ENCODE assay signal across 27 cellular contexts in the genomic region with DNA sequence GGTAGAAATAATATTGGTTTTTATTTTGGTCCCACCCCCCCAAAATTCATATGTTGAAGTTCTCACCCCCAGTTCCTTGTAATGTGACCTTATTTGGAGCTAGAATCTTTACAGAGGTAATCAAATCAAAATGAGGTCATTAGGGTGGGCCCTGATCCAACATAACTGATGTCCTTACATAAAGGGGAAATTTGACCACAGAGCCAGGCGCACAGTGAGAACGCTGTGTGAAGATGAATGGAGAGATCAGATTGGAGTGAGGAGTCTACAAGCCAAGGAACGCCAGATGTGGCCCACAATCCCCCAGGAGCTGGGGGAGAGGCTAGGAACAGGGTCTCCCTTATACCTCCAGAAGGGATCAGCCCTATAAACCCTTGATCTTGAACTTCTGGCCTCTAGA.
DNase-seq lines count a peak whose midpoint lies in the region; ATAC-seq and TF ChIP-seq lines count a peak whose summit lies in the region.
"Had no signal": no experiment of that assay in that cellular context is flagged by ENCODE, and none has a peak within 500 bp of the region (broad histone marks: within the 10 kb centered on the region; RNA-seq: fewer than 3 reads in every experiment).

No MANE protein-coding gene starts in this region.

- CTCF ChIA-PET in HEK293 (lab: Yijun Ruan, JAX): no interaction called here

- H3K36me3 ChIP-seq in HEK293 (ENCODE audit: control insufficient read depth in 2 of 2, insufficient read depth in 1 of 2, low read length in 2 of 2): no peaks in the 10 kb centered on the region
- no peaks in the 10 kb centered on the region for H3K36me3 ChIP-seq in muscle layer of colon (ENCODE audit: insufficient read depth, low read length)
- H3K36me3 ChIP-seq: esophagus squamous epithelium, gastrocnemius medialis, ovary, Peyer's patch had no signal

- no peak overlapping the region for H3K4me3 ChIP-seq in HEK293 (ENCODE audit: low read depth, low read length)
- no peak overlapping the region for H3K4me3 ChIP-seq in muscle layer of colon (ENCODE audit: low read depth in 1 of 2, low read length in 2 of 2)
- H3K4me3 ChIP-seq: body of pancreas, esophagus squamous epithelium, gastrocnemius medialis, hepatocyte, ovary, Peyer's patch, skin epidermis had no signal

- no peak for ATAC-seq in HG02678 (IDR thresholded peaks at IDR 0.05; ENCODE audit: unreplicated experiment)
- ATAC-seq: left colon had no signal

- TF ChIP-seq CTCF in HEK293 (tag by site-specific recombination; IDR thresholded peaks at IDR 0.05): no peak

- H3K9me3 ChIP-seq in HEK293 (ENCODE audit: control insufficient read depth, insufficient read depth, low read depth, low read length): no peaks in the 10 kb centered on the region
- H3K9me3 ChIP-seq in muscle layer of colon (ENCODE audit: low read length): no peaks in the 10 kb centered on the region
- H3K9me3 ChIP-seq: body of pancreas, esophagus squamous epithelium, gastrocnemius medialis, ovary, Peyer's patch had no signal

- H3K27ac ChIP-seq in HEK293 (ENCODE audit: extremely low read depth, low read depth, low read length): no peak overlapping the region
- peak overlapping the region; percentile 84 for H3K27ac ChIP-seq in muscle layer of colon (ENCODE audit: low read depth, low read length)
- H3K27ac ChIP-seq: body of pancreas, gastrocnemius medialis, hepatocyte, ovary, Peyer's patch, SK-N-MC, skin epidermis had no signal

- H3K4me1 ChIP-seq in HEK293 (ENCODE audit: control insufficient read depth, insufficient read depth, low read length) (no peaks in the 10 kb centered on the region), muscle layer of colon (ENCODE audit: insufficient read depth, low read length) (peaks cover 32% of the 10 kb centered on the region)
- H3K4me1 ChIP-seq: Peyer's patch had no signal

- peak; percentile 18 for DNase-seq in NCI-H2171 treated with DMSO at 0.1 percent for 48 hours (lab: John Stamatoyannopoulos, UW)
- DNase-seq in NCI-H2171 (lab: John Stamatoyannopoulos, UW): no peak
- peak; percentile 48 for DNase-seq in astrocyte of the hippocampus (ENCODE audit: low read depth, low spot score)
- no peak for DNase-seq in RKO (ENCODE audit: low spot score)
- no peak for DNase-seq in anterior cingulate cortex (lab: John Stamatoyannopoulos, UW)
- DNase-seq: activated CD4-positive, alpha-beta memory T cell treated with anti-CD3 and anti-CD28 coated beads for 36 hours; activated CD4-positive, alpha-beta T cell treated with anti-CD3 and anti-CD28 coated beads for 1 hour; activated naive CD4-positive, alpha-beta T cell; cerebellar nuclear complex; DMS79 treated with DMSO at 0.1 percent for 48 hours; esophagus squamous epithelium; gastrocnemius medialis; GF-D8; left colon; NCI-H146; NCI-H2107; NCI-H510A; Peyer's patch; stimulated activated naive CD4-positive, alpha-beta T cell had no signal

- no peak overlapping the region for H3K9ac ChIP-seq in muscle layer of colon (ENCODE audit: low read length)

- H3K27me3 ChIP-seq in muscle layer of colon (ENCODE audit: control insufficient read depth in 1 of 2, insufficient read depth in 2 of 2, low read length in 2 of 2): no peaks in the 10 kb centered on the region
- H3K27me3 ChIP-seq: body of pancreas, esophagus squamous epithelium, gastrocnemius medialis, hepatocyte, ovary, Peyer's patch had no signal

- POLR2A ChIA-PET in HEK293 (lab: Yijun Ruan, JAX): interaction anchor here (0.7 kb wide), 1 partner anchor 48 kb away, joined by 9 read pairs; no protein-coding TSS in a partner anchor

TF ChIP-seq in HEK293, 187 proteins besides CTCF, POLR2A, EP300 and RAD21:
- TF ChIP-seq ZBTB8A (tag by site-specific recombination; IDR thresholded peaks at IDR 0.05) (no peak), ZNF623 (tag by site-specific recombination; IDR thresholded peaks at IDR 0.05) (no peak), ZNF48 (tag by site-specific recombination; IDR thresholded peaks at IDR 0.05) (no peak), PATZ1 (tag by site-specific recombination; IDR thresholded peaks at IDR 0.05) (no peak), ZNF596 (tag by site-specific recombination; IDR thresholded peaks at IDR 0.05) (no peak)
- TF ChIP-seq, protein P1, sequence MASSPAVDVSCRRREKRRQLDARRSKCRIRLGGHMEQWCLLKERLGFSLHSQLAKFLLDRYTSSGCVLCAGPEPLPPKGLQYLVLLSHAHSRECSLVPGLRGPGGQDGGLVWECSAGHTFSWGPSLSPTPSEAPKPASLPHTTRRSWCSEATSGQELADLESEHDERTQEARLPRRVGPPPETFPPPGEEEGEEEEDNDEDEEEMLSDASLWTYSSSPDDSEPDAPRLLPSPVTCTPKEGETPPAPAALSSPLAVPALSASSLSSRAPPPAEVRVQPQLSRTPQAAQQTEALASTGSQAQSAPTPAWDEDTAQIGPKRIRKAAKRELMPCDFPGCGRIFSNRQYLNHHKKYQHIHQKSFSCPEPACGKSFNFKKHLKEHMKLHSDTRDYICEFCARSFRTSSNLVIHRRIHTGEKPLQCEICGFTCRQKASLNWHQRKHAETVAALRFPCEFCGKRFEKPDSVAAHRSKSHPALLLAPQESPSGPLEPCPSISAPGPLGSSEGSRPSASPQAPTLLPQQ (tag by site-specific recombination; IDR thresholded peaks at IDR 0.05): peak; percentile 42; the same call in 1 of the 2 replicates
- TF ChIP-seq, protein P2, sequence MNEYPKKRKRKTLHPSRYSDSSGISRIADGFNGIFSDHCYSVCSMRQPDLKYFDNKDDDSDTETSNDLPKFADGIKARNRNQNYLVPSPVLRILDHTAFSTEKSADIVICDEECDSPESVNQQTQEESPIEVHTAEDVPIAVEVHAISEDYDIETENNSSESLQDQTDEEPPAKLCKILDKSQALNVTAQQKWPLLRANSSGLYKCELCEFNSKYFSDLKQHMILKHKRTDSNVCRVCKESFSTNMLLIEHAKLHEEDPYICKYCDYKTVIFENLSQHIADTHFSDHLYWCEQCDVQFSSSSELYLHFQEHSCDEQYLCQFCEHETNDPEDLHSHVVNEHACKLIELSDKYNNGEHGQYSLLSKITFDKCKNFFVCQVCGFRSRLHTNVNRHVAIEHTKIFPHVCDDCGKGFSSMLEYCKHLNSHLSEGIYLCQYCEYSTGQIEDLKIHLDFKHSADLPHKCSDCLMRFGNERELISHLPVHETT (tag by site-specific recombination; IDR thresholded peaks at IDR 0.05): no peak

Comparison
In these comparisons a context has a peak if more than half of its experiments do, and no peak if none do; other contexts are left out.
1. DNase-seq: peak in NCI-H2171 treated with DMSO at 0.1 percent for 48 hours (single experiment) and astrocyte of the hippocampus (single experiment); none in NCI-H2171 (single experiment), RKO (single experiment) and anterior cingulate cortex (0 of 58).